In genomic region chr7:45892407-45893035, GRCh38 we compare ENCODE assay signal across 1 cellular context.
TF ChIP-seq lines count a peak whose summit lies in the region.

No MANE protein-coding gene starts in this region.

TF ChIP-seq in HepG2, 621 proteins besides CTCF, POLR2A, EP300 and RAD21 (continued from another document and continues in another):
- TF ChIP-seq ZBTB33 (CRISPR knock-in tag; IDR thresholded peaks at IDR 0.05) = peak; percentile 17; the same call in 1 of the 2 replicates
- TF ChIP-seq TERF1 (CRISPR knock-in tag; IDR thresholded peaks at IDR 0.05) = no peak
- peak; percentile 67 for TF ChIP-seq ZNF501 (CRISPR knock-in tag; IDR thresholded peaks at IDR 0.05)
- no peak for TF ChIP-seq RXRA (CRISPR knock-in tag; IDR thresholded peaks at IDR 0.05)
- no peak for TF ChIP-seq CENPBD1 (CRISPR knock-in tag; IDR thresholded peaks at IDR 0.05; ENCODE audit: borderline replicate concordance, low read depth)
- peak; percentile 41 for TF ChIP-seq TBL1XR1 (IDR thresholded peaks at IDR 0.05; ENCODE audit: borderline replicate concordance, low read length, partially characterized antibody)
- TF ChIP-seq MXD4 (CRISPR knock-in tag; IDR thresholded peaks at IDR 0.05) = 0 out of 2 replicates have a peak, but pooled peaks have one; percentile 20
- no peak for TF ChIP-seq NRL (CRISPR knock-in tag; IDR thresholded peaks at IDR 0.05; ENCODE audit: borderline replicate concordance)
- TF ChIP-seq CBFB (CRISPR knock-in tag; IDR thresholded peaks at IDR 0.05) = no peak
- no peak for TF ChIP-seq ZNF768 (CRISPR knock-in tag; IDR thresholded peaks at IDR 0.05)
- TF ChIP-seq ZNF256 (CRISPR knock-in tag; conservative IDR thresholded peaks at IDR 0.05) = no peak
- no peak for TF ChIP-seq ZNF235 (CRISPR knock-in tag; IDR thresholded peaks at IDR 0.05; ENCODE audit: borderline replicate concordance)
- TF ChIP-seq ZNF703 (CRISPR knock-in tag; IDR thresholded peaks at IDR 0.05; ENCODE audit: borderline replicate concordance) = 0 out of 2 replicates have a peak, but pooled peaks have one; percentile 31
- no peak for TF ChIP-seq NR1H2 (CRISPR knock-in tag; IDR thresholded peaks at IDR 0.05; ENCODE audit: borderline replicate concordance, low read depth)
- TF ChIP-seq ZNF609 (CRISPR knock-in tag; IDR thresholded peaks at IDR 0.05; ENCODE audit: borderline replicate concordance) = peak; percentile 41; the same call in 1 of the 2 replicates
- TF ChIP-seq ZNF350 (CRISPR knock-in tag; IDR thresholded peaks at IDR 0.05; ENCODE audit: borderline replicate concordance, low read depth) = peak; percentile 77
- no peak for TF ChIP-seq MLLT10 (CRISPR knock-in tag; IDR thresholded peaks at IDR 0.05)
- peak; percentile 82 for TF ChIP-seq ZNF329 (CRISPR knock-in tag; IDR thresholded peaks at IDR 0.05; ENCODE audit: low read depth)
- peak; percentile 83 for TF ChIP-seq ZNF749 (CRISPR knock-in tag; IDR thresholded peaks at IDR 0.05; ENCODE audit: borderline replicate concordance)
- no peak for TF ChIP-seq SP140L (CRISPR knock-in tag; IDR thresholded peaks at IDR 0.05; ENCODE audit: borderline replicate concordance)
- TF ChIP-seq ZNF510 (CRISPR knock-in tag; IDR thresholded peaks at IDR 0.05; ENCODE audit: low read depth) = 0 out of 2 replicates have a peak, but pooled peaks have one; percentile 60
- no peak for TF ChIP-seq PRPF4 (IDR thresholded peaks at IDR 0.05; ENCODE audit: low read depth, low read length, poor library complexity, severe bottlenecking)
- TF ChIP-seq ZNF674 (CRISPR knock-in tag; IDR thresholded peaks at IDR 0.05; ENCODE audit: low read depth) = 0 out of 2 replicates have a peak, but pooled peaks have one; percentile 29
- no peak for TF ChIP-seq HIC2 (CRISPR knock-in tag; IDR thresholded peaks at IDR 0.05; ENCODE audit: low read depth)
- TF ChIP-seq FOXA1 (IDR thresholded peaks at IDR 0.05) = no peak
- TF ChIP-seq FOXA1 (CRISPR knock-in tag; IDR thresholded peaks at IDR 0.05) = no peak
- TF ChIP-seq ZBTB43 (CRISPR knock-in tag; conservative IDR thresholded peaks at IDR 0.05) = no peak
- TF ChIP-seq UBTF (CRISPR knock-in tag; IDR thresholded peaks at IDR 0.05) = no peak; the same call in 1 of the 2 replicates
- TF ChIP-seq ZFP41 (CRISPR knock-in tag; IDR thresholded peaks at IDR 0.05; ENCODE audit: borderline replicate concordance) = no peak
- no peak for TF ChIP-seq ZNF292 (CRISPR knock-in tag; IDR thresholded peaks at IDR 0.05; ENCODE audit: borderline replicate concordance, low read depth)
- no peak; the same call in 1 of the 2 replicates for TF ChIP-seq ZNF274 (CRISPR knock-in tag; IDR thresholded peaks at IDR 0.05)
- peak; percentile 26; the same call in 1 of the 2 replicates for TF ChIP-seq HBP1 (CRISPR knock-in tag; IDR thresholded peaks at IDR 0.05; ENCODE audit: low read depth)
- TF ChIP-seq ZNF576 (CRISPR knock-in tag; IDR thresholded peaks at IDR 0.05) = 0 out of 2 replicates have a peak, but pooled peaks have one; percentile 26
- peak; percentile 36 for TF ChIP-seq RXRB (CRISPR knock-in tag; IDR thresholded peaks at IDR 0.05; ENCODE audit: borderline replicate concordance)
- peak; percentile 75; the same call in 1 of the 2 replicates for TF ChIP-seq HINFP (CRISPR knock-in tag; IDR thresholded peaks at IDR 0.05; ENCODE audit: low read depth)
- peak; percentile 85; the same call in 1 of the 2 replicates for TF ChIP-seq ZFP37 (CRISPR knock-in tag; IDR thresholded peaks at IDR 0.05; ENCODE audit: borderline replicate concordance)
- TF ChIP-seq ESRRA (CRISPR knock-in tag; IDR thresholded peaks at IDR 0.05; ENCODE audit: low read depth) = no peak
- no peak for TF ChIP-seq XRCC5 (optimal IDR thresholded peaks at IDR 0.05; ENCODE audit: low read length)
- no peak; the same call in none of the 2 replicates for TF ChIP-seq ZFP90 (CRISPR knock-in tag; IDR thresholded peaks at IDR 0.05; ENCODE audit: borderline replicate concordance)
- TF ChIP-seq MAZ (IDR thresholded peaks at IDR 0.05; ENCODE audit: borderline replicate concordance, low read depth, low read length) = no peak
- no peak; the same call in 1 of the 2 replicates for TF ChIP-seq MAZ (CRISPR knock-in tag; IDR thresholded peaks at IDR 0.05; ENCODE audit: low read depth)
- TF ChIP-seq KLF12 (CRISPR knock-in tag; IDR thresholded peaks at IDR 0.05; ENCODE audit: borderline replicate concordance) = peak; percentile 32; the same call in 1 of the 2 replicates
- 0 out of 2 replicates have a peak, but pooled peaks have one; percentile 74 for TF ChIP-seq ZNF572 (CRISPR knock-in tag; IDR thresholded peaks at IDR 0.05)
